26 cellular contexts compared by ENCODE assay signal in genomic region chr15:36666228-36666627, GRCh38.
"Had no signal": no experiment of that assay in that cellular context is flagged by ENCODE, and none has a peak within 500 bp of the region (broad histone marks: within the 10 kb centered on the region; RNA-seq: fewer than 3 reads in every experiment).

No MANE protein-coding gene starts in this region.

- ATAC-seq: activated CD4-positive, CD25-positive, alpha-beta regulatory T cell treated with anti-CD3 and anti-CD28 coated beads, Interleukin-2, amount 50 U/mL, for 24 hours; activated CD8-positive, alpha-beta T cell treated with anti-CD3 and anti-CD28 coated beads for 36 hours; activated T-cell treated with anti-CD3 and anti-CD28 coated beads, Interleukin-2, amount 50 U/mL, for 4 hours; activated T-helper 17 cell treated with anti-CD3 and anti-CD28 coated beads, Interleukin-2, amount 50 U/mL, for 72 hours; esophagus mucosa had no signal

- H3K4me3 ChIP-seq: coronary artery, dorsolateral prefrontal cortex had no signal

- H3K36me3 ChIP-seq: brain microvascular endothelial cell, WERI-Rb-1 had no signal

- H3K27me3 ChIP-seq: brain microvascular endothelial cell, dorsolateral prefrontal cortex had no signal

- DNase-seq: activated B cell treated with CpG ODN at 0.5 μM for 24 hours; activated CD4-positive, alpha-beta T cell treated with anti-CD3 and anti-CD28 coated beads for 48 hours; activated CD4-positive, alpha-beta T cell treated with anti-CD3 and anti-CD28 coated beads, Interleukin-2, amount 50 U/mL, for 1 hour; activated CD4-positive, alpha-beta T cell treated with anti-CD3 and anti-CD28 coated beads, Interleukin-2, amount 50 U/mL, for 48 hours; activated CD8-positive, alpha-beta memory T cell treated with anti-CD3 and anti-CD28 coated beads for 24 hours; activated CD8-positive, alpha-beta T cell treated with anti-CD3 and anti-CD28 coated beads for 36 hours; activated effector memory CD4-positive, alpha-beta T cell treated with Interleukin-2 at 50 U/mL for 16 hours; activated gamma-delta T cell treated with Interleukin-2 at 50 U/mL for 16 hours; activated naive CD4-positive, alpha-beta T cell treated with anti-CD3 and anti-CD28 coated beads, Interleukin-2, amount 50 U/mL, for 16 hours; activated naive CD4-positive, alpha-beta T cell treated with Interleukin-2 at 50 U/mL for 16 hours; activated T-cell treated with anti-CD3 and anti-CD28 coated beads, Interleukin-2, amount 50 U/mL, for 4 hours; amniotic stem cell; anterior cingulate cortex; brain microvascular endothelial cell; dorsolateral prefrontal cortex; effector memory CD4-positive, alpha-beta T cell; endodermal cell; foreskin fibroblast; T1000; WERI-Rb-1 had no signal

- H3K27ac ChIP-seq: brain microvascular endothelial cell, coronary artery, dorsolateral prefrontal cortex, WERI-Rb-1 had no signal

- FAIRE-seq: astrocyte, bronchial epithelial cell had no signal
